32 cellular contexts compared by ENCODE assay signal in genomic region chr10:80968903-80969302, GRCh38.
DNase-seq lines count a peak whose midpoint lies in the region; ATAC-seq, FAIRE-seq and TF ChIP-seq lines count a peak whose summit lies in the region.
"Had no signal": no experiment of that assay in that cellular context is flagged by ENCODE, and none has a peak within 500 bp of the region (broad histone marks: within the 10 kb centered on the region; RNA-seq: fewer than 3 reads in every experiment).

No MANE protein-coding gene starts in this region.

- H3K27ac ChIP-seq in 22Rv1 (peak overlapping the region; percentile 97), SK-N-MC (peak overlapping the region; percentile 71; the same call in 1 of the 2 replicates)
- H3K27ac ChIP-seq: A549; BLaER1; BLaER1 treated with 17β-estradiol and CSF1 and Interleukin-3, amounts not matched to agents 10 nM and 100 nM; C4-2B had no signal

- FAIRE-seq in islet of Langerhans (lab: Jason Lieb, UNC): peak; percentile 86
- FAIRE-seq: A204.1, A549, D721Med had no signal

- no peak for TF ChIP-seq CTCF in 22Rv1 (IDR thresholded peaks at IDR 0.05)

- H3K4me3 ChIP-seq in SK-N-MC: no peak overlapping the region
- H3K4me3 ChIP-seq: A549; BLaER1; BLaER1 treated with 17β-estradiol and CSF1 and Interleukin-3, amounts not matched to agents 10 nM and 100 nM had no signal

- H3K36me3 ChIP-seq in SK-N-MC (ENCODE audit: insufficient read depth, low read length): no peaks in the 10 kb centered on the region
- H3K36me3 ChIP-seq: BE2C; BLaER1; BLaER1 treated with 17β-estradiol and CSF1 and Interleukin-3, amounts not matched to agents 10 nM and 100 nM had no signal

- no peaks in the 10 kb centered on the region for H3K9me3 ChIP-seq in SK-N-MC (ENCODE audit: low read depth, low read length)
- H3K9me3 ChIP-seq: A549; BE2C; BLaER1; BLaER1 treated with 17β-estradiol and CSF1 and Interleukin-3, amounts not matched to agents 10 nM and 100 nM; Caco-2 had no signal

- DNase-seq in SK-N-MC (ENCODE audit: low read depth, low spot score): no peak
- DNase-seq in SW 1271 (lab: John Stamatoyannopoulos, UW): no peak
- no peak for DNase-seq in inferior parietal cortex (ENCODE audit: extremely low spot score)
- DNase-seq: 8988T; ACHN; AML-193; BE2C; C1 segment of cervical spinal cord; Caco-2; Calu3; CD4-positive, alpha-beta memory T cell; CD4-positive, alpha-beta T cell; CD4-positive, CD25-positive, alpha-beta regulatory T cell; CD8-positive, alpha-beta memory T cell; CD8-positive, alpha-beta T cell; COR-L47; DMS 273 treated with DMSO at 0.1 percent for 48 hours; DMS153; DMS53; DMS79; DMS79 treated with DMSO at 0.1 percent for 48 hours; DND-41; EL had no signal

- ATAC-seq in HG03342 (IDR thresholded peaks at IDR 0.05; ENCODE audit: unreplicated experiment): no peak
- ATAC-seq: A549; CD8-positive, alpha-beta T cell had no signal

- no peak overlapping the region for H3K9ac ChIP-seq in SK-N-MC (ENCODE audit: insufficient read length)
- H3K9ac ChIP-seq: BLaER1; BLaER1 treated with 17β-estradiol and CSF1 and Interleukin-3, amounts not matched to agents 10 nM and 100 nM had no signal
